7 cellular contexts compared by ENCODE assay signal in the genomic region with DNA sequence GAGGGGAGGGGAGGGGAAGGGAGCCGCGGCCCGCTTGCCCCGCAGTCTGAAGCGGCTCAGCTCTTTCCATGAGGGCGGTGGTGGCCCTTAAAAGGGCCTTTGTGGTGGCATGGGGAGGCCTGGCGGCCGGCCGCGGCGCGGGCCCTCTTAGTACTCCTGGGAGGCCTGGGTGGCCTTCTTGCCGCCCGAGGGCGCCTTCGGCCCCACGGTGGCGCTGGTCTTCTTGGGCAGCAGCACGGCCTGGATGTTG. TPM values are rescaled to one million over a fixed set of nuclear protein-coding genes. Genes with fewer than 3 reads are reported as not detected.
DNase-seq lines count a peak whose midpoint lies in the region; ATAC-seq and TF ChIP-seq lines count a peak whose summit lies in the region.

No MANE protein-coding gene starts in this region.

- peak overlapping the region; percentile 92 for H3K9ac ChIP-seq in ES-I3 (ENCODE audit: low read depth, low read length)

- H3K36me3 ChIP-seq in ES-I3 (ENCODE audit: insufficient read depth, low read length) (peaks cover 19% of the 10 kb centered on the region; the same call in 1 of the 2 replicates), WERI-Rb-1 (peaks cover 60% of the 10 kb centered on the region), thoracic aorta (peaks cover 18% of the 10 kb centered on the region)

- H3K4me3 ChIP-seq in WERI-Rb-1 (ENCODE audit: low read depth, low read length), result peak overlapping the region; percentile 67
- H3K4me3 ChIP-seq in thoracic aorta, result peak overlapping the region; percentile 86

- peak overlapping the region; percentile 97 for H3K27ac ChIP-seq in WERI-Rb-1
- H3K27ac ChIP-seq in epithelial cell of prostate, result peak overlapping the region; percentile 77
- peak overlapping the region; percentile 88 to 95 for H3K27ac ChIP-seq in thoracic aorta

- peak; percentile 41 for ATAC-seq in GM19397 (IDR thresholded peaks at IDR 0.05; ENCODE audit: unreplicated experiment)
- ATAC-seq in HG03439 (IDR thresholded peaks at IDR 0.05; ENCODE audit: unreplicated experiment), result peak; percentile 32
- peak; percentile 54 for ATAC-seq in thoracic aorta (ENCODE audit: insufficient number of reproducible peaks, low FRiP score, low read depth)

- H3K27me3 ChIP-seq in WERI-Rb-1 (ENCODE audit: insufficient read depth, low read depth, severe bottlenecking) (no peaks in the 10 kb centered on the region), thoracic aorta (replicated peaks; ENCODE audit: insufficient read depth) (no peaks in the 10 kb centered on the region)

- H3K4me1 ChIP-seq in ES-I3 (ENCODE audit: insufficient read depth, low read length), result no peaks in the 10 kb centered on the region
- peaks cover 16 to 24% of the 10 kb centered on the region in 2 donors for H3K4me1 ChIP-seq in thoracic aorta (ENCODE audit: control insufficient read depth in 1 of 2, low read depth in 2 of 2)

- DNase-seq in WERI-Rb-1 (no peak), epithelial cell of prostate (ENCODE audit: low read depth, low spot score) (peak; percentile 52), midbrain (lab: John Stamatoyannopoulos, UW) (peak; percentile 85), thoracic aorta (ENCODE audit: low spot score) (peak; percentile 59)

- TF ChIP-seq CTCF in WERI-Rb-1 (IDR thresholded peaks at IDR 0.05; ENCODE audit: low read depth, low read length) (peak; percentile 71), thoracic aorta (IDR thresholded peaks at IDR 0.05) (peak; percentile 64)

- H3K9me3 ChIP-seq in ES-I3 (ENCODE audit: control insufficient read depth, insufficient read depth, low read length) (no peaks in the 10 kb centered on the region), WERI-Rb-1 (ENCODE audit: severe bottlenecking) (no peaks in the 10 kb centered on the region), thoracic aorta (no peaks in the 10 kb centered on the region)

RNA-seq across cellular contexts. Expression of a gene that starts 6.9 kb away (rescaled TPM):
- 10 to 100 TPM; 21.4 to 44.3 TPM for total RNA-seq in thoracic aorta

RNA-seq across cellular contexts. Expression of a gene that starts 10.1 kb away (rescaled TPM):
- total RNA-seq in thoracic aorta, result 10 to 100 TPM in 1 of 2 donors, 1 to 10 TPM in 1; 5.7 to 27.2 TPM

RNA-seq across cellular contexts. Expression of a gene that starts 12.4 kb away (rescaled TPM):
- 10 to 100 TPM; 10.0 to 13.4 TPM for total RNA-seq in thoracic aorta

RNA-seq across cellular contexts. Expression of a gene that starts 26.6 kb away (rescaled TPM):
- 10 to 100 TPM; 13.4 to 34.7 TPM for total RNA-seq in thoracic aorta

RNA-seq across cellular contexts. Expression of a gene that starts 27.1 kb away (rescaled TPM):
- total RNA-seq in thoracic aorta, result 10 to 100 TPM; 32.0 to 35.3 TPM
